19 cellular contexts compared by ENCODE assay signal in genomic region chr19:17836530-17836929, GRCh38. TPM values are rescaled to one million over a fixed set of nuclear protein-coding genes. Genes with fewer than 3 reads are reported as not detected.
DNase-seq lines count a peak whose midpoint lies in the region; ATAC-seq lines count a peak whose summit lies in the region.
"Had no signal": no experiment of that assay in that cellular context is flagged by ENCODE, and none has a peak within 500 bp of the region (broad histone marks: within the 10 kb centered on the region; RNA-seq: fewer than 3 reads in every experiment).

No MANE protein-coding gene starts in this region.

- no peak for ATAC-seq in activated T-cell treated with anti-CD3 and anti-CD28 coated beads, Interleukin-2, amount 50 U/mL, for 72 hours (replicated peaks in 1 of 2)
- ATAC-seq in activated CD8-positive, alpha-beta T cell treated with anti-CD3 and anti-CD28 coated beads, Interleukin-2, amount 10 ng/mL, durations not matched to agents 7 days and 5 days, result no peak
- no peak for ATAC-seq in naive thymus-derived CD8-positive, alpha-beta T cell
- ATAC-seq: foreskin keratinocyte had no signal

- peak overlapping the region; percentile 65 for H3K27ac Mint-ChIP-seq in activated T-cell treated with anti-CD3 and anti-CD28 coated beads, Interleukin-2, amount 50 U/mL, for 72 hours
- peak overlapping the region; percentile 1 for H3K27ac Mint-ChIP-seq in activated CD8-positive, alpha-beta T cell treated with anti-CD3 and anti-CD28 coated beads, Interleukin-2, amount 10 ng/mL, durations not matched to agents 7 days and 5 days
- peak overlapping the region in 8 of 10 donors; percentile 29 to 93 (median 68) for H3K27ac Mint-ChIP-seq in naive thymus-derived CD8-positive, alpha-beta T cell
- H3K27ac Mint-ChIP-seq: dendritic cell treated with granulocyte-macrophage colony-stimulating factor and Interleukin-4, amounts not matched to agents 40 ng/mL and 50 ng/mL, for 4 days had no signal

- peaks cover 15% of the 10 kb centered on the region for H3K4me1 Mint-ChIP-seq in activated T-cell treated with anti-CD3 and anti-CD28 coated beads, Interleukin-2, amount 50 U/mL, for 72 hours (ENCODE audit: low read depth)
- H3K4me1 Mint-ChIP-seq in activated CD8-positive, alpha-beta T cell treated with anti-CD3 and anti-CD28 coated beads, Interleukin-2, amount 10 ng/mL, durations not matched to agents 7 days and 5 days (ENCODE audit: low read depth), result peaks cover 15% of the 10 kb centered on the region
- peaks cover 13 to 35% (median 23%) of the 10 kb centered on the region in 4 donors for H3K4me1 Mint-ChIP-seq in naive thymus-derived CD8-positive, alpha-beta T cell
- H3K4me1 Mint-ChIP-seq: CD14-positive monocyte had no signal

- H3K27me3 Mint-ChIP-seq in activated T-cell treated with anti-CD3 and anti-CD28 coated beads, Interleukin-2, amount 50 U/mL, for 72 hours (ENCODE audit: low read depth), result no peaks in the 10 kb centered on the region
- no peaks in the 10 kb centered on the region for H3K27me3 Mint-ChIP-seq in activated CD8-positive, alpha-beta T cell treated with anti-CD3 and anti-CD28 coated beads, Interleukin-2, amount 10 ng/mL, durations not matched to agents 7 days and 5 days (ENCODE audit: low read depth)
- H3K27me3 Mint-ChIP-seq in naive thymus-derived CD8-positive, alpha-beta T cell, result no peaks in the 10 kb centered on the region
- H3K27me3 Mint-ChIP-seq: dendritic cell treated with granulocyte-macrophage colony-stimulating factor and Interleukin-4, amounts not matched to agents 40 ng/mL and 50 ng/mL, for 4 days had no signal

- no peak overlapping the region for H3K4me3 Mint-ChIP-seq in activated T-cell treated with anti-CD3 and anti-CD28 coated beads, Interleukin-2, amount 50 U/mL, for 72 hours
- no peak overlapping the region for H3K4me3 Mint-ChIP-seq in activated CD8-positive, alpha-beta T cell treated with anti-CD3 and anti-CD28 coated beads, Interleukin-2, amount 10 ng/mL, durations not matched to agents 7 days and 5 days
- H3K4me3 Mint-ChIP-seq in naive thymus-derived CD8-positive, alpha-beta T cell, result peak overlapping the region in 1 of 10 donors; percentile 28
- H3K4me3 Mint-ChIP-seq: brain; CD14-positive monocyte; dendritic cell treated with granulocyte-macrophage colony-stimulating factor and Interleukin-4, amounts not matched to agents 40 ng/mL and 50 ng/mL, for 4 days had no signal

- H3K36me3 Mint-ChIP-seq in activated T-cell treated with anti-CD3 and anti-CD28 coated beads, Interleukin-2, amount 50 U/mL, for 72 hours (ENCODE audit: insufficient read depth in 2 of 2), result peaks cover 29 to 45% of the 10 kb centered on the region in 2 donors
- peaks cover 82% of the 10 kb centered on the region for H3K36me3 Mint-ChIP-seq in activated CD8-positive, alpha-beta T cell treated with anti-CD3 and anti-CD28 coated beads, Interleukin-2, amount 10 ng/mL, durations not matched to agents 7 days and 5 days (ENCODE audit: low read depth)
- H3K36me3 Mint-ChIP-seq in naive thymus-derived CD8-positive, alpha-beta T cell, result peaks cover 6 to 97% (median 36%) of the 10 kb centered on the region in 3 donors
- H3K36me3 Mint-ChIP-seq: brain had no signal

- H3K9me3 Mint-ChIP-seq in activated T-cell treated with anti-CD3 and anti-CD28 coated beads, Interleukin-2, amount 50 U/mL, for 72 hours, result no peaks in the 10 kb centered on the region
- H3K9me3 Mint-ChIP-seq in activated CD8-positive, alpha-beta T cell treated with anti-CD3 and anti-CD28 coated beads, Interleukin-2, amount 10 ng/mL, durations not matched to agents 7 days and 5 days (ENCODE audit: insufficient read depth), result peaks cover 6% of the 10 kb centered on the region
- no peaks in the 10 kb centered on the region for H3K9me3 Mint-ChIP-seq in naive thymus-derived CD8-positive, alpha-beta T cell
- H3K9me3 Mint-ChIP-seq: dendritic cell treated with granulocyte-macrophage colony-stimulating factor and Interleukin-4, amounts not matched to agents 40 ng/mL and 50 ng/mL, for 4 days had no signal

- CTCF ChIA-PET in activated CD8-positive, alpha-beta T cell treated with anti-CD3 and anti-CD28 coated beads, Interleukin-2, amount 10 ng/mL, durations not matched to agents 7 days and 5 days (lab: Charles Lee), result no interaction called here

- no peak for DNase-seq in activated T-cell treated with anti-CD3 and anti-CD28 coated beads, Interleukin-2, amount 50 U/mL, for 72 hours
- no peak for DNase-seq in activated T-cell treated with anti-CD3 and anti-CD28 coated beads, Interleukin-2, amount 50 U/mL, for 1 hour
- DNase-seq in activated CD8-positive, alpha-beta T cell treated with anti-CD3 and anti-CD28 coated beads, Interleukin-2, amount 10 ng/mL, durations not matched to agents 7 days and 5 days, result no peak
- no peak for DNase-seq in naive thymus-derived CD8-positive, alpha-beta T cell
- DNase-seq in NCI-H2029 (lab: John Stamatoyannopoulos, UW) (no peak), NCI-H187 (lab: John Stamatoyannopoulos, UW) (no peak)
- DNase-seq: ACHN; activated gamma-delta T cell; NCI-H2081; stimulated activated CD4-positive, alpha-beta T cell treated with anti-CD3 and anti-CD28 coated beads, Interleukin-4, amount 100 ng/mL, for 24 hours had no signal

- POLR2A ChIA-PET in activated CD8-positive, alpha-beta T cell treated with anti-CD3 and anti-CD28 coated beads, Interleukin-2, amount 10 ng/mL, durations not matched to agents 7 days and 5 days (lab: Charles Lee), result no interaction called here
- POLR2A ChIA-PET in naive thymus-derived CD8-positive, alpha-beta T cell (lab: Charles Lee), result interaction anchor here (1.8 kb wide), 1 partner anchor 9 kb away, joined by 4 read pairs; no protein-coding TSS in a partner anchor

RNA-seq across cellular contexts. Expression of gene JAK3, which starts 11.3 kb away (rescaled TPM):
- total RNA-seq in activated T-cell treated with anti-CD3 and anti-CD28 coated beads, Interleukin-2, amount 50 U/mL, for 72 hours, result 100 to 1,000 TPM; 235 to 247 TPM
- total RNA-seq in activated CD8-positive, alpha-beta T cell treated with anti-CD3 and anti-CD28 coated beads, Interleukin-2, amount 10 ng/mL, durations not matched to agents 7 days and 5 days, result 100 to 1,000 TPM; 125 to 127 TPM
- 100 to 1,000 TPM; 120 to 122 TPM for total RNA-seq in naive thymus-derived CD8-positive, alpha-beta T cell
- 100 to 1,000 TPM in 2 of 3 donors, 10 to 100 TPM in 1; 78.7 to 122 (median 109) TPM for polyA plus RNA-seq in naive thymus-derived CD8-positive, alpha-beta T cell

RNA-seq across cellular contexts. Expression of gene INSL3, which starts 15.2 kb away (rescaled TPM):
- total RNA-seq in activated T-cell treated with anti-CD3 and anti-CD28 coated beads, Interleukin-2, amount 50 U/mL, for 72 hours, result 10 to 100 TPM in 1 of 2 donors, 1 to 10 TPM in 1; 6.8 to 12.5 TPM
- total RNA-seq in activated CD8-positive, alpha-beta T cell treated with anti-CD3 and anti-CD28 coated beads, Interleukin-2, amount 10 ng/mL, durations not matched to agents 7 days and 5 days, result 1 to 10 TPM; 5.0 to 6.4 TPM
- total RNA-seq in naive thymus-derived CD8-positive, alpha-beta T cell, result 1 to 10 TPM; 2.7 to 3.6 TPM
- 1 to 10 TPM in 2 of 3 donors, under 1 TPM in 1; 0.97 to 3.0 (median 1.9) TPM for polyA plus RNA-seq in naive thymus-derived CD8-positive, alpha-beta T cell
- total RNA-seq: kidney epithelial cell, pulmonary artery endothelial cell, ureter had no signal
- polyA plus RNA-seq: neural cell had no signal

RNA-seq across cellular contexts. Expression of gene RPL18A, which starts 23.2 kb away (rescaled TPM):
- 1,000 to 10,000 TPM; 2,983 to 3,463 TPM for total RNA-seq in activated T-cell treated with anti-CD3 and anti-CD28 coated beads, Interleukin-2, amount 50 U/mL, for 72 hours
- 1,000 to 10,000 TPM; 2,078 to 2,184 TPM for total RNA-seq in activated CD8-positive, alpha-beta T cell treated with anti-CD3 and anti-CD28 coated beads, Interleukin-2, amount 10 ng/mL, durations not matched to agents 7 days and 5 days
- total RNA-seq in naive thymus-derived CD8-positive, alpha-beta T cell, result 1,000 to 10,000 TPM; 2,924 to 2,989 TPM
- 1,000 to 10,000 TPM; 3,790 to 4,859 (median 4,546) TPM for polyA plus RNA-seq in naive thymus-derived CD8-positive, alpha-beta T cell

RNA-seq across cellular contexts. Expression of gene SLC5A5, which starts 35.2 kb away (rescaled TPM):
- 1 to 10 TPM; 2.0 to 3.3 TPM for total RNA-seq in activated T-cell treated with anti-CD3 and anti-CD28 coated beads, Interleukin-2, amount 50 U/mL, for 72 hours
- total RNA-seq in activated CD8-positive, alpha-beta T cell treated with anti-CD3 and anti-CD28 coated beads, Interleukin-2, amount 10 ng/mL, durations not matched to agents 7 days and 5 days, result 1 to 10 TPM; 1.5 to 1.8 TPM
- 1 to 10 TPM; 2.4 to 2.6 TPM for total RNA-seq in naive thymus-derived CD8-positive, alpha-beta T cell
- 1 to 10 TPM in 2 of 3 donors, under 1 TPM in 1; 0.39 to 2.2 (median 1.4) TPM for polyA plus RNA-seq in naive thymus-derived CD8-positive, alpha-beta T cell
- total RNA-seq: pulmonary artery endothelial cell, smooth muscle cell had no signal
- polyA plus RNA-seq: CD14-positive monocyte, foreskin keratinocyte, neural cell, smooth muscle cell had no signal

RNA-seq across cellular contexts. Expression of gene B3GNT3, which starts 41.6 kb away (rescaled TPM):
- under 1 TPM in 1 of 2 donors, not detected in 1; 0.36 TPM for total RNA-seq in activated T-cell treated with anti-CD3 and anti-CD28 coated beads, Interleukin-2, amount 50 U/mL, for 72 hours
- total RNA-seq in activated CD8-positive, alpha-beta T cell treated with anti-CD3 and anti-CD28 coated beads, Interleukin-2, amount 10 ng/mL, durations not matched to agents 7 days and 5 days, result under 1 TPM in 1 of 2 experiments, not detected in 1; 0.13 TPM
- not detected for total RNA-seq in naive thymus-derived CD8-positive, alpha-beta T cell
- under 1 TPM in 2 of 3 donors, not detected in 1; 0.13 to 0.20 TPM for polyA plus RNA-seq in naive thymus-derived CD8-positive, alpha-beta T cell
- total RNA-seq: pulmonary artery endothelial cell had no signal
- polyA plus RNA-seq: CD14-positive monocyte, neural cell, smooth muscle cell had no signal

Comparison
In these comparisons a context has a peak if more than half of its experiments do, and no peak if none do; other contexts are left out.
1. H3K27ac Mint-ChIP-seq: peak in every context shown above with its lines; median percentile 68 in naive thymus-derived CD8-positive, alpha-beta T cell; 65 in activated T-cell treated with anti-CD3 and anti-CD28 coated beads, Interleukin-2, amount 50 U/mL, for 72 hours; 1 in activated CD8-positive, alpha-beta T cell treated with anti-CD3 and anti-CD28 coated beads, Interleukin-2, amount 10 ng/mL, durations not matched to agents 7 days and 5 days.